ENCODE assay signal across 1 cellular context in genomic region chr9:84283895-84284294, GRCh38.
TF ChIP-seq lines count a peak whose summit lies in the region.

No MANE protein-coding gene starts in this region.

TF ChIP-seq in H1, 55 proteins besides CTCF, POLR2A, EP300 and RAD21:
- TF ChIP-seq CHD2 (IDR thresholded peaks at IDR 0.05; ENCODE audit: low read length) (no peak), RXRA (IDR thresholded peaks at IDR 0.05; ENCODE audit: insufficient read depth, low read depth, low read length) (no peak), SUZ12 (IDR thresholded peaks at IDR 0.05; ENCODE audit: low read length) (no peak), YY1 (IDR thresholded peaks at IDR 0.05; ENCODE audit: low read depth, low read length) (no peak), TCF12 (IDR thresholded peaks at IDR 0.05; ENCODE audit: low read depth, low read length) (no peak), USF2 (IDR thresholded peaks at IDR 0.05; ENCODE audit: low read length) (no peak), SP4 (IDR thresholded peaks at IDR 0.05; ENCODE audit: low read length) (no peak), CHD1 (IDR thresholded peaks at IDR 0.05; ENCODE audit: low read depth, low read length) (no peak), SIRT6 (IDR thresholded peaks at IDR 0.05; ENCODE audit: low read length) (no peak)
